Comparison of ENCODE assay signal across 22 cellular contexts in the genomic region with DNA sequence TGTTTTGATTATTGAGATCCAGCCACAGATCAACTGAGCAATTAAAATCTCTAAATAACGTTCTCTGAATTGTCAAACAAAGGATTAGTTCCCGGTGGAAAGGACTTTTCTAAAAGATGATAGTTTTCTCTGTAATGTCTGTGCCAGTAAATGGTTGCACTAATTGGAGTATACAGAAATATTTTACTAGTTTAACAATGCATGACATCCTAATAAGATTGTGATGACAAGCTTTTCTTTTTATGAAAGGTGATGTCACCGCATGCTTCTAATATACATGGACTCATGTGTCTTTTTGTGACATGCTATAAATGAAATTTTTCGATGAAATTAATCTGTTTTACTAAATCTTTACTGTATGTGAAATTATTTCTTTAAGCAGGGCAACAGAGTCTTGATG.
"Had no signal": no experiment of that assay in that cellular context is flagged by ENCODE, and none has a peak within 500 bp of the region (broad histone marks: within the 10 kb centered on the region; RNA-seq: fewer than 3 reads in every experiment).

No MANE protein-coding gene starts in this region.

- H3K4me2 ChIP-seq: KMS-11 had no signal

- H3K36me3 ChIP-seq: SJSA1 had no signal

- DNase-seq: Kasumi-1, MM.1S, NCI-H1092 treated with DMSO at 0.1 percent for 48 hours, NCI-H1417, NCI-H1436 treated with DMSO at 0.1 percent for 48 hours, NCI-H1694, NCI-H187 treated with DMSO at 0.1 percent for 48 hours, NCI-H2029 treated with DMSO at 0.1 percent for 48 hours, NCI-H2171 treated with DMSO at 0.1 percent for 48 hours, NCI-H2227 treated with DMSO at 0.1 percent for 48 hours, NCI-H510A, NCI-H524 treated with DMSO at 0.1 percent for 48 hours, NCI-H69, NCI-H774, Right ventricle myocardium superior, RPMI8226, SIG-M5 had no signal

- ATAC-seq: K562 had no signal

- H3K27ac ChIP-seq: KMS-11, SJSA1, SK-N-MC had no signal

- H3K9ac ChIP-seq: KMS-11 had no signal

- H3K27me3 ChIP-seq: SJSA1 had no signal

- FAIRE-seq: K562, RCC 7860 had no signal

- H3K4me3 ChIP-seq: K562, SJSA1, SK-N-MC had no signal

- H3K9me3 ChIP-seq: SJSA1 had no signal
